In genomic region chr3:120349819-120350125, GRCh38 we compare ENCODE assay signal across 8 cellular contexts. TPM values are rescaled to one million over a fixed set of nuclear protein-coding genes. Genes with fewer than 3 reads are reported as not detected.
DNase-seq lines count a peak whose midpoint lies in the region; ATAC-seq, FAIRE-seq and TF ChIP-seq lines count a peak whose summit lies in the region.

No MANE protein-coding gene starts in this region.

- H3K36me3 ChIP-seq in heart left ventricle (peaks cover 0 to 9% (median 0%) of the 10 kb centered on the region in 9 donors), iPS-15b (ENCODE audit: control insufficient read depth, insufficient read depth, low read length) (no peaks in the 10 kb centered on the region), small intestine (ENCODE audit: control insufficient read depth in 2 of 2, insufficient read depth in 2 of 2, low read length in 2 of 2) (no peaks in the 10 kb centered on the region)

- H3K27ac Mint-ChIP-seq in activated CD8-positive, alpha-beta T cell treated with anti-CD3 and anti-CD28 coated beads, Interleukin-2, amount 10 ng/mL, durations not matched to agents 7 days and 5 days: peak overlapping the region; percentile 89

- TF ChIP-seq CTCF in heart left ventricle (IDR thresholded peaks at IDR 0.05): no peak

- FAIRE-seq in small intestine (lab: Jason Lieb, UNC): no peak

- H3K9me3 ChIP-seq in heart left ventricle: no peaks in the 10 kb centered on the region
- no peaks in the 10 kb centered on the region for H3K9me3 ChIP-seq in iPS-15b (ENCODE audit: control insufficient read depth, insufficient read depth, low read length)
- no peaks in the 10 kb centered on the region for H3K9me3 ChIP-seq in small intestine (ENCODE audit: control insufficient read depth, low read depth)

- CTCF ChIA-PET in activated CD8-positive, alpha-beta T cell treated with anti-CD3 and anti-CD28 coated beads, Interleukin-2, amount 10 ng/mL, durations not matched to agents 7 days and 5 days (lab: Charles Lee): interaction anchor here (1.1 to 4.3 kb wide), 3 partner anchors 17 to 68 kb away, joined by 3 to 35 read pairs (median 5); no protein-coding TSS in a partner anchor

- H3K4me1 ChIP-seq in heart left ventricle (peaks cover 0 to 37% (median 16%) of the 10 kb centered on the region in 12 donors), iPS-15b (ENCODE audit: control insufficient read depth, insufficient read depth, low read length) (peaks cover 9% of the 10 kb centered on the region), small intestine (ENCODE audit: control insufficient read depth in 2 of 2, insufficient read depth in 1 of 2, low read depth in 1 of 2, low read length in 1 of 2) (peaks cover 0 to 3% of the 10 kb centered on the region in 2 donors)

- no peak for DNase-seq in heart left ventricle
- DNase-seq in left cardiac atrium: no peak
- no peak for DNase-seq in activated CD8-positive, alpha-beta T cell treated with anti-CD3 and anti-CD28 coated beads, Interleukin-2, amount 10 ng/mL, durations not matched to agents 7 days and 5 days
- no peak for DNase-seq in small intestine

- WGBS in heart left ventricle, 4 donors: 3 to 5% (median 4%) methylated on average over 8 of the region's 8 CpGs
- 3 to 7% (median 7%) methylated on average over 8 of the region's 8 CpGs for WGBS in small intestine, 3 donors

- H3K27ac ChIP-seq in heart left ventricle (peak overlapping the region; percentile 80 to 94 (median 88)), small intestine (ENCODE audit: low read depth in 1 of 2, low read length in 1 of 2) (peak overlapping the region in 1 of 2 donors; percentile 93)

- intact Hi-C loops in heart left ventricle (cut with DNase I) (loop anchor here in 6 of 10 donors (1.0 to 10.0 kb wide), 10 partner anchors 53 to 209 kb away; no protein-coding TSS in a partner anchor), left cardiac atrium (cut with DNase I) (no loop called here)

- H3K27me3 ChIP-seq in heart left ventricle (no peaks in the 10 kb centered on the region), iPS-15b (ENCODE audit: control insufficient read depth, insufficient read depth, low read length) (peaks cover 10% of the 10 kb centered on the region), small intestine (ENCODE audit: control insufficient read depth in 2 of 2, insufficient read depth in 2 of 2, low read length in 2 of 2) (no peaks in the 10 kb centered on the region)

- H3K36me3 Mint-ChIP-seq in activated CD8-positive, alpha-beta T cell treated with anti-CD3 and anti-CD28 coated beads, Interleukin-2, amount 10 ng/mL, durations not matched to agents 7 days and 5 days (ENCODE audit: low read depth): peaks cover 34% of the 10 kb centered on the region

- H3K4me3 ChIP-seq in heart left ventricle (peak overlapping the region; percentile 69 to 97 (median 84)), iPS-15b (ENCODE audit: low read depth, low read length) (peak overlapping the region; percentile 84), small intestine (ENCODE audit: low read depth in 1 of 2, low read length in 2 of 2) (peak overlapping the region; percentile 67 to 85)

- H3K4me3 Mint-ChIP-seq in activated CD8-positive, alpha-beta T cell treated with anti-CD3 and anti-CD28 coated beads, Interleukin-2, amount 10 ng/mL, durations not matched to agents 7 days and 5 days: peak overlapping the region; percentile 89

- TF ChIP-seq POLR2A in heart left ventricle (IDR thresholded peaks at IDR 0.05): no peak

- peak overlapping the region; percentile 71 for H3K9ac ChIP-seq in iPS-15b (ENCODE audit: low read depth, low read length)

- ATAC-seq in heart left ventricle (peak in 2 of 4 donors; percentile 7 to 25), left cardiac atrium (no peak), GM21367 (IDR thresholded peaks at IDR 0.05; ENCODE audit: unreplicated experiment) (no peak), GM19455 (IDR thresholded peaks at IDR 0.05; ENCODE audit: unreplicated experiment) (no peak), GM19467 (IDR thresholded peaks at IDR 0.05; ENCODE audit: unreplicated experiment) (no peak)
- no peak for ATAC-seq in activated CD8-positive, alpha-beta T cell treated with anti-CD3 and anti-CD28 coated beads, Interleukin-2, amount 10 ng/mL, durations not matched to agents 7 days and 5 days

- peaks cover 40% of the 10 kb centered on the region for H3K4me1 Mint-ChIP-seq in activated CD8-positive, alpha-beta T cell treated with anti-CD3 and anti-CD28 coated beads, Interleukin-2, amount 10 ng/mL, durations not matched to agents 7 days and 5 days (ENCODE audit: low read depth)

- POLR2A ChIA-PET in activated CD8-positive, alpha-beta T cell treated with anti-CD3 and anti-CD28 coated beads, Interleukin-2, amount 10 ng/mL, durations not matched to agents 7 days and 5 days (lab: Charles Lee): interaction anchor here (0.6 to 2.0 kb wide), 7 partner anchors 8 to 793 kb away, joined by 3 to 22 read pairs (median 5); partner anchors contain the start of genes GSK3B and NDUFB4

- no peaks in the 10 kb centered on the region for H3K9me3 Mint-ChIP-seq in activated CD8-positive, alpha-beta T cell treated with anti-CD3 and anti-CD28 coated beads, Interleukin-2, amount 10 ng/mL, durations not matched to agents 7 days and 5 days (ENCODE audit: insufficient read depth)

- H3K27me3 Mint-ChIP-seq in activated CD8-positive, alpha-beta T cell treated with anti-CD3 and anti-CD28 coated beads, Interleukin-2, amount 10 ng/mL, durations not matched to agents 7 days and 5 days (ENCODE audit: low read depth): peaks cover 20% of the 10 kb centered on the region

RNA-seq across cellular contexts. Expression of gene LRRC58, which starts 0.6 kb away (rescaled TPM):
- total RNA-seq in heart left ventricle: 10 to 100 TPM in 5 of 9 donors, 1 to 10 TPM in 4; 7.1 to 17.9 (median 10.5) TPM
- polyA plus RNA-seq in heart left ventricle: 1 to 10 TPM; 2.3 to 8.9 TPM
- 10 to 100 TPM; 12.0 to 13.6 TPM for total RNA-seq in left cardiac atrium
- total RNA-seq in activated CD8-positive, alpha-beta T cell treated with anti-CD3 and anti-CD28 coated beads, Interleukin-2, amount 10 ng/mL, durations not matched to agents 7 days and 5 days: 10 to 100 TPM; 25.5 to 27.9 TPM
- 1 to 10 TPM; 3.8 to 8.5 (median 5.1) TPM for polyA plus RNA-seq in small intestine

Comparison
In these comparisons a context has a peak if more than half of its experiments do, and no peak if none do; other contexts are left out.
1. intact Hi-C loops: an anchor here in heart left ventricle (1.0 to 10.0 kb wide); none called in left cardiac atrium.